Comparison of ENCODE assay signal across 25 cellular contexts in the genomic region with DNA sequence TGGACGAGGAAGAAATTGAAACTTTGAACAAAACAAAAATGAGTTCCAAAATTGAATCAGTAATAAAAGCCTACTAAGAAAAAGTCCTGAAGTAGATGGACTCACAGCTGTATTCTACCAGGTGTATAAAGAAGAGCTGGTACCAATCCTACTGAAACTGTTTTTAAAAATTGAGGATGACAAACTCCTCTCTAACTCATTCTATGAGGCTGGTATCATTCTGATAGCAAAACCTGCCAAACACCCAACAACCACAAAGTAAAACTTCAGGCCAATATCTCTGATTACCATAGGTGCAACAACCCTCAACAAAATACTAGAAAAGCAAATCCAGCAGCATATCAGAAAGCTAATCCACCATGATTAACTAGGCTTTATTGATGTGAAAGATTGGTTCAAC.
"Had no signal": no experiment of that assay in that cellular context is flagged by ENCODE, and none has a peak within 500 bp of the region (broad histone marks: within the 10 kb centered on the region; RNA-seq: fewer than 3 reads in every experiment).

No MANE protein-coding gene starts in this region.

- H3K4me3 Mint-ChIP-seq: endodermal cell; memory B cell; mesothelial cell of epicardium; nephron; stimulated activated memory B cell treated with anti-CD40 and anti-IgM and Interleukin-4, amounts not matched to agents 10 μg/mL and 1 μg/mL and 100 μg/mL, for 72 hours; stimulated activated naive CD8-positive, alpha-beta T cell treated with anti-CD3 and anti-CD28 coated beads, Interleukin-15, amount 100 ng/mL, for 72 hours had no signal

- DNase-seq: effector CD4-positive, alpha-beta T cell; endodermal cell; erythroblast; foreskin keratinocyte; kidney; left cardiac atrium; left ventricle myocardium inferior; lower lobe of right lung; occipital lobe; pancreas; right cardiac atrium; small intestine; stimulated activated CD4-positive, alpha-beta T cell treated with anti-CD3 and anti-CD28 coated beads, Interleukin-12 subunit alpha, Interleukin-12 subunit beta, amount 100 ng/mL, for 4 hours; stimulated activated CD4-positive, alpha-beta T cell treated with anti-CD3 and anti-CD28 coated beads, Interleukin-4, amount 100 ng/mL, for 1 hour; stimulated activated CD8-positive, alpha-beta memory T cell treated with anti-CD3 and anti-CD28 coated beads, Interleukin-4, amount 100 ng/mL, for 48 hours; stimulated activated naive CD8-positive, alpha-beta T cell treated with anti-CD3 and anti-CD28 coated beads, Interleukin-15, amount 100 ng/mL, for 72 hours; testis had no signal

- H3K4me1 Mint-ChIP-seq: memory B cell; mesothelial cell of epicardium; stimulated activated memory B cell treated with anti-CD40 and anti-IgM and Interleukin-4, amounts not matched to agents 10 μg/mL and 1 μg/mL and 100 μg/mL, for 72 hours had no signal

- ATAC-seq: foreskin keratinocyte; left cardiac atrium; lower lobe of right lung; pancreas; right cardiac atrium; stimulated activated memory B cell treated with anti-CD40 and anti-IgM and Interleukin-4, amounts not matched to agents 10 μg/mL and 1 μg/mL and 100 μg/mL, for 72 hours; stimulated activated naive CD8-positive, alpha-beta T cell treated with anti-CD3 and anti-CD28 coated beads, Interleukin-15, amount 100 ng/mL, for 72 hours had no signal

- H3K27me3 Mint-ChIP-seq: progenitor cell of endocrine pancreas; stimulated activated naive CD8-positive, alpha-beta T cell treated with anti-CD3 and anti-CD28 coated beads, Interleukin-15, amount 100 ng/mL, for 72 hours had no signal

- H3K36me3 ChIP-seq: left ventricle myocardium inferior, lower lobe of right lung, pancreas, tibial nerve had no signal

- H3K27ac ChIP-seq: coronary artery, foreskin keratinocyte, hepatocyte, left ventricle myocardium inferior, lower lobe of right lung, pancreas, testis, tibial nerve had no signal

- H3K27ac Mint-ChIP-seq: endodermal cell; memory B cell; mesothelial cell of epicardium; nephron; progenitor cell of endocrine pancreas; stimulated activated memory B cell treated with anti-CD40 and anti-IgM and Interleukin-4, amounts not matched to agents 10 μg/mL and 1 μg/mL and 100 μg/mL, for 72 hours; stimulated activated naive CD8-positive, alpha-beta T cell treated with anti-CD3 and anti-CD28 coated beads, Interleukin-15, amount 100 ng/mL, for 72 hours had no signal

- H3K4me3 ChIP-seq: coronary artery, hepatocyte, left ventricle myocardium inferior, lower lobe of right lung, pancreas, testis, tibial nerve had no signal

- H3K9me3 ChIP-seq: pancreas, testis had no signal

- H3K27me3 ChIP-seq: hepatocyte, pancreas, testis, tibial nerve had no signal

- H3K36me3 Mint-ChIP-seq: mesothelial cell of epicardium had no signal

- H3K4me1 ChIP-seq: foreskin keratinocyte, left ventricle myocardium inferior, lower lobe of right lung, pancreas, testis had no signal
